Comparison of ENCODE assay signal across 1 cellular context in the genomic region with DNA sequence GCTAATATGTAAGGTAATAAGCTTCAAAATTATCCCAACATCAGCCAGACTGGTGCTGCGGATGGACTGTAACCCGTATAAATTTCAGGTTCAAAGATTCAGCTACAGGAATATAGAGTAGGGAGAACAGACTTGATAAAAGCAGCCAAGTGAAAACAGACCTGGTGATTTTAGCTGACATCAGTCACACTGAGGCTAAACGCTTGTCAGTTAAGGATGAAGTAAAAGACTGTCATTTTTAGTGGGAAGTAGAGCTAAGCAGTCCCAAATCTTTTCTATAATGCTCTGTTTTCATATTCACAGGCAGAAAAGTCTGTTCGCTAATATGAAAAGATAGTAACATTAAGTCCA.
TF ChIP-seq lines count a peak whose summit lies in the region.

No MANE protein-coding gene starts in this region.

TF ChIP-seq in GM23338, 12 proteins besides CTCF, POLR2A, EP300 and RAD21 (continued from another document):
- TF ChIP-seq, protein P1, sequence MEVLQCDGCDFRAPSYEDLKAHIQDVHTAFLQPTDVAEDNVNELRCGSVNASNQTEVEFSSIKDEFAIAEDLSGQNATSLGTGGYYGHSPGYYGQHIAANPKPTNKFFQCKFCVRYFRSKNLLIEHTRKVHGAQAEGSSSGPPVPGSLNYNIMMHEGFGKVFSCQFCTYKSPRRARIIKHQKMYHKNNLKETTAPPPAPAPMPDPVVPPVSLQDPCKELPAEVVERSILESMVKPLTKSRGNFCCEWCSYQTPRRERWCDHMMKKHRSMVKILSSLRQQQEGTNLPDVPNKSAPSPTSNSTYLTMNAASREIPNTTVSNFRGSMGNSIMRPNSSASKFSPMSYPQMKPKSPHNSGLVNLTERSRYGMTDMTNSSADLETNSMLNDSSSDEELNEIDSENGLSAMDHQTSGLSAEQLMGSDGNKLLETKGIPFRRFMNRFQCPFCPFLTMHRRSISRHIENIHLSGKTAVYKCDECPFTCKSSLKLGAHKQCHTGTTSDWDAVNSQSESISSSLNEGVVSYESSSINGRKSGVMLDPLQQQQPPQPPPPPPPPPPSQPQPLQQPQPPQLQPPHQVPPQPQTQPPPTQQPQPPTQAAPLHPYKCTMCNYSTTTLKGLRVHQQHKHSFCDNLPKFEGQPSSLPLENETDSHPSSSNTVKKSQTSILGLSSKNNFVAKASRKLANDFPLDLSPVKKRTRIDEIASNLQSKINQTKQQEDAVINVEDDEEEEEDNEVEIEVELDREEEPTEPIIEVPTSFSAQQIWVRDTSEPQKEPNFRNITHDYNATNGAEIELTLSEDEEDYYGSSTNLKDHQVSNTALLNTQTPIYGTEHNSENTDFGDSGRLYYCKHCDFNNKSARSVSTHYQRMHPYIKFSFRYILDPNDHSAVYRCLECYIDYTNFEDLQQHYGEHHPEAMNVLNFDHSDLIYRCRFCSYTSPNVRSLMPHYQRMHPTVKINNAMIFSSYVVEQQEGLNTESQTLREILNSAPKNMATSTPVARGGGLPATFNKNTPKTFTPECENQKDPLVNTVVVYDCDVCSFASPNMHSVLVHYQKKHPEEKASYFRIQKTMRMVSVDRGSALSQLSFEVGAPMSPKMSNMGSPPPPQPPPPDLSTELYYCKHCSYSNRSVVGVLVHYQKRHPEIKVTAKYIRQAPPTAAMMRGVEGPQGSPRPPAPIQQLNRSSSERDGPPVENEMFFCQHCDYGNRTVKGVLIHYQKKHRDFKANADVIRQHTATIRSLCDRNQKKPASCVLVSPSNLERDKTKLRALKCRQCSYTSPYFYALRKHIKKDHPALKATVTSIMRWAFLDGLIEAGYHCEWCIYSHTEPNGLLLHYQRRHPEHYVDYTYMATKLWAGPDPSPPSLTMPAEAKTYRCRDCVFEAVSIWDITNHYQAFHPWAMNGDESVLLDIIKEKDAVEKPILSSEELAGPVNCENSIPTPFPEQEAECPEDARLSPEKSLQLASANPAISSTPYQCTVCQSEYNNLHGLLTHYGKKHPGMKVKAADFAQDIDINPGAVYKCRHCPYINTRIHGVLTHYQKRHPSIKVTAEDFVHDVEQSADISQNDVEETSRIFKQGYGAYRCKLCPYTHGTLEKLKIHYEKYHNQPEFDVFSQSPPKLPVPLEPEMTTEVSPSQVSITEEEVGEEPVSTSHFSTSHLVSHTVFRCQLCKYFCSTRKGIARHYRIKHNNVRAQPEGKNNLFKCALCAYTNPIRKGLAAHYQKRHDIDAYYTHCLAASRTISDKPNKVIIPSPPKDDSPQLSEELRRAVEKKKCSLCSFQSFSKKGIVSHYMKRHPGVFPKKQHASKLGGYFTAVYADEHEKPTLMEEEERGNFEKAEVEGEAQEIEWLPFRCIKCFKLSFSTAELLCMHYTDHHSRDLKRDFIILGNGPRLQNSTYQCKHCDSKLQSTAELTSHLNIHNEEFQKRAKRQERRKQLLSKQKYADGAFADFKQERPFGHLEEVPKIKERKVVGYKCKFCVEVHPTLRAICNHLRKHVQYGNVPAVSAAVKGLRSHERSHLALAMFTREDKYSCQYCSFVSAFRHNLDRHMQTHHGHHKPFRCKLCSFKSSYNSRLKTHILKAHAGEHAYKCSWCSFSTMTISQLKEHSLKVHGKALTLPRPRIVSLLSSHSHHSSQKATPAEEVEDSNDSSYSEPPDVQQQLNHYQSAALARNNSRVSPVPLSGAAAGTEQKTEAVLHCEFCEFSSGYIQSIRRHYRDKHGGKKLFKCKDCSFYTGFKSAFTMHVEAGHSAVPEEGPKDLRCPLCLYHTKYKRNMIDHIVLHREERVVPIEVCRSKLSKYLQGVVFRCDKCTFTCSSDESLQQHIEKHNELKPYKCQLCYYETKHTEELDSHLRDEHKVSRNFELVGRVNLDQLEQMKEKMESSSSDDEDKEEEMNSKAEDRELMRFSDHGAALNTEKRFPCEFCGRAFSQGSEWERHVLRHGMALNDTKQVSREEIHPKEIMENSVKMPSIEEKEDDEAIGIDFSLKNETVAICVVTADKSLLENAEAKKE (CRISPR knock-in tag; IDR thresholded peaks at IDR 0.05): no peak
- TF ChIP-seq CREB1 (CRISPR knock-in tag; IDR thresholded peaks at IDR 0.05; ENCODE audit: low read depth): no peak
- no peak for TF ChIP-seq STAT1 (IDR thresholded peaks at IDR 0.05; ENCODE audit: unreplicated experiment)
- no peak for TF ChIP-seq EZH2 (IDR thresholded peaks at IDR 0.05; ENCODE audit: low read depth, unreplicated experiment)
- TF ChIP-seq, protein P2, sequence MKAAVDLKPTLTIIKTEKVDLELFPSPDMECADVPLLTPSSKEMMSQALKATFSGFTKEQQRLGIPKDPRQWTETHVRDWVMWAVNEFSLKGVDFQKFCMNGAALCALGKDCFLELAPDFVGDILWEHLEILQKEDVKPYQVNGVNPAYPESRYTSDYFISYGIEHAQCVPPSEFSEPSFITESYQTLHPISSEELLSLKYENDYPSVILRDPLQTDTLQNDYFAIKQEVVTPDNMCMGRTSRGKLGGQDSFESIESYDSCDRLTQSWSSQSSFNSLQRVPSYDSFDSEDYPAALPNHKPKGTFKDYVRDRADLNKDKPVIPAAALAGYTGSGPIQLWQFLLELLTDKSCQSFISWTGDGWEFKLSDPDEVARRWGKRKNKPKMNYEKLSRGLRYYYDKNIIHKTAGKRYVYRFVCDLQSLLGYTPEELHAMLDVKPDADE (IDR thresholded peaks at IDR 0.05): no peak
TF ChIP-seq in GM23338: peak in this region for 0.
